8 cellular contexts compared by ENCODE assay signal in genomic region chr9:96418074-96418919, GRCh38. TPM values are rescaled to one million over a fixed set of nuclear protein-coding genes. Genes with fewer than 3 reads are reported as not detected.
A peak's percentile ranks its signal among the peaks of the same experiment; 100 is the strongest.
DNase-seq lines count a peak whose midpoint lies in the region; ATAC-seq and TF ChIP-seq lines count a peak whose summit lies in the region.

ZNF367 (minus strand) TSS chr9:96418370; CDS start chr9:96418032, 338 bp downstream.

- peaks cover 2% of the 10 kb centered on the region for H3K36me3 Mint-ChIP-seq in activated B cell treated with CpG ODN at 0.5 μM for 24 hours (ENCODE audit: low read depth)

- DNase-seq in AG09319 (ENCODE audit: extremely low read depth, low read depth) (peak; percentile 96), NCI-H345 (lab: John Stamatoyannopoulos, UW) (peak; percentile 98), activated B cell treated with CpG ODN at 0.5 μM for 24 hours (peak; percentile 89), cardiac fibroblast (ENCODE audit: low read depth in 2 of 2) (peak; percentile 97 to 99), iris pigment epithelial cell (ENCODE audit: low read depth) (peak; percentile 99)
- peak; percentile 85 to 97 for DNase-seq in stimulated activated CD4-positive, alpha-beta T cell treated with anti-CD3 and anti-CD28 coated beads, Interleukin-12 subunit alpha, Interleukin-12 subunit beta, amount 100 ng/mL, for 24 hours (ENCODE audit: low read depth in 2 of 2)

- H3K4me3 ChIP-seq in cardiac fibroblast (replicated peaks in 1 of 2; ENCODE audit: low read depth in 2 of 2, low read length in 2 of 2) = peak within 1 kb of the TSS; percentile 88 to 93

- TF ChIP-seq CTCF in AG09319 (IDR thresholded peaks at IDR 0.05; ENCODE audit: low read depth, low read length) (no peak), activated B cell treated with CpG ODN at 0.5 μM for 24 hours (IDR thresholded peaks at IDR 0.05) (no peak), cardiac fibroblast (IDR thresholded peaks at IDR 0.05; ENCODE audit: low read depth, low read length) (no peak)

- H3K4me3 Mint-ChIP-seq in activated B cell treated with CpG ODN at 0.5 μM for 24 hours = peak within 1 kb of the TSS; percentile 93

- CTCF ChIA-PET in activated B cell treated with CpG ODN at 0.5 μM for 24 hours (lab: Charles Lee) = no interaction called here

- intact Hi-C loops in activated B cell treated with CpG ODN at 0.5 μM for 24 hours (cut with micrococcal nuclease) = loop anchor here (1.0 to 10.0 kb wide), 14 partner anchors 32 to 1839 kb away; partner anchors contain the start of genes ANP32B, ERCC6L2, HABP4 and PRXL2C

- ATAC-seq in GM19025 (IDR thresholded peaks at IDR 0.05; ENCODE audit: low read depth, unreplicated experiment) = peak; percentile 63
- ATAC-seq in HG03280 (IDR thresholded peaks at IDR 0.05; ENCODE audit: unreplicated experiment) = peak; percentile 68
- ATAC-seq in activated B cell treated with CpG ODN at 0.5 μM for 24 hours (ENCODE audit: low read depth) = peak; percentile 76

- peaks cover 43% of the 10 kb centered on the region for H3K4me1 Mint-ChIP-seq in activated B cell treated with CpG ODN at 0.5 μM for 24 hours

- peak within 1 kb of the TSS; percentile 92 for H3K27ac Mint-ChIP-seq in activated B cell treated with CpG ODN at 0.5 μM for 24 hours

- no peaks in the 10 kb centered on the region for H3K9me3 Mint-ChIP-seq in activated B cell treated with CpG ODN at 0.5 μM for 24 hours

- no peaks in the 10 kb centered on the region for H3K27me3 Mint-ChIP-seq in activated B cell treated with CpG ODN at 0.5 μM for 24 hours

- POLR2A ChIA-PET in activated B cell treated with CpG ODN at 0.5 μM for 24 hours (lab: Charles Lee) = interaction anchor here (1.0 to 1.8 kb wide), 6 partner anchors 31 to 1215 kb away, joined by 3 to 14 read pairs (median 6); partner anchors contain the start of genes HABP4, PRXL2C, SLC35D2 and TSTD2

RNA-seq across cellular contexts. Expression of gene ZNF367, which starts in this region (rescaled TPM):
- total RNA-seq in activated B cell treated with CpG ODN at 0.5 μM for 24 hours = 4.0 and 4.3 TPM in 2 replicates

Comparison
In these comparisons a context has a peak if more than half of its experiments do, and no peak if none do; other contexts are left out.
1. Peak in every context shown above with its lines: DNase-seq, ATAC-seq and H3K4me3 ChIP-seq.